ENCODE assay signal across 27 cellular contexts in the genomic region with DNA sequence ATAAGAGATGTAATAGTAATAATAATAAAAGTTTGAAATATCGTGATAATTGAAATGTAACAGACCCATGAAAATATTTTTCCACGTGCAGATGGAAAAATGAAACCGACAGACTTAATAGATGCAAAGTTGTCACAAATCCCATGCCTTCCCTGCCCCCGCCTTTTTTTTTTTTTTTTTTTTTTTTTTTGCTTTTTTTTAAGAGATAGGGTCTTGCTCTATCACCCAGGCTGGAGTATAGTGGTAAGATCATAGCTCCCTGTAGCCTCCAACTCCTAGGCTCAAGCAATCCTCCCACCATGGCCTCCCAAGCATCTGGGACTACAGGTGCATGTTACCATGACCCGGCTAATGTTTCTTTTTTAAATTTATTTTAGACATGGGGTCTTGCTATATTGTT.
"Had no signal": no experiment of that assay in that cellular context is flagged by ENCODE, and none has a peak within 500 bp of the region (broad histone marks: within the 10 kb centered on the region; RNA-seq: fewer than 3 reads in every experiment).

No MANE protein-coding gene starts in this region.

- FAIRE-seq: urothelium cell line had no signal

- H3K4me1 ChIP-seq: tibial nerve, uterus had no signal

- DNase-seq: stimulated activated CD4-positive, alpha-beta T cell treated with anti-CD3 and anti-CD28 coated beads, Interleukin-2, amount 100 ng/mL, for 48 hours; stimulated activated CD4-positive, alpha-beta T cell treated with anti-CD3 and anti-CD28 coated beads, Interleukin-4, amount 100 ng/mL, for 1 hour; stimulated activated CD4-positive, alpha-beta T cell treated with anti-CD3 and anti-CD28 coated beads, Interleukin-4, amount 100 ng/mL, for 24 hours; stimulated activated CD4-positive, alpha-beta T cell treated with anti-CD3 and anti-CD28 coated beads, Interleukin-4, amount 100 ng/mL, for 4 hours; stimulated activated CD8-positive, alpha-beta memory T cell treated with anti-CD3 and anti-CD28 coated beads, Interleukin-4, amount 100 ng/mL, for 48 hours; stimulated activated naive B cell treated with anti-CD40 and anti-IgM and Interleukin-4, amounts not matched to agents 10 μg/mL and 1 μg/mL and 100 μg/mL, for 72 hours; stimulated activated naive CD4-positive, alpha-beta T cell; stimulated activated naive CD4-positive, alpha-beta T cell treated with Interleukin-2 at 50 U/mL for 16 hours; stimulated activated naive CD8-positive, alpha-beta T cell treated with anti-CD3 and anti-CD28 coated beads, Interleukin-15, amount 100 ng/mL, for 72 hours; stimulated activated naive CD8-positive, alpha-beta T cell treated with anti-CD3 and anti-CD28 coated beads, Interleukin-15, Interleukin-2, amounts not matched to agents 100 U/mL and 50 U/mL, for 24 hours; stomach; substantia nigra; testis; thyroid gland; tibial artery; transverse colon; trophoblast cell; upper lobe of left lung; upper lobe of right lung; uterus had no signal

- ATAC-seq: stimulated activated effector memory CD8-positive, alpha-beta T cell treated with anti-CD3 and anti-CD28 coated beads, Interleukin-12 subunit alpha, Interleukin-12 subunit beta, amount 100 ng/mL, for 72 hours; stimulated activated memory B cell treated with anti-CD40 and anti-IgM and Interleukin-4, amounts not matched to agents 10 μg/mL and 1 μg/mL and 100 μg/mL, for 72 hours; stimulated activated naive B cell treated with anti-CD40 and anti-IgM and Interleukin-4, amounts not matched to agents 10 μg/mL and 1 μg/mL and 100 μg/mL, for 72 hours; stimulated activated naive CD8-positive, alpha-beta T cell treated with anti-CD3 and anti-CD28 coated beads, Interleukin-15, amount 100 ng/mL, for 72 hours; stimulated activated naive CD8-positive, alpha-beta T cell treated with anti-CD3 and anti-CD28 coated beads, Interleukin-15, Interleukin-2, amounts not matched to agents 100 U/mL and 50 U/mL, for 24 hours; upper lobe of right lung had no signal

- H3K27ac ChIP-seq: suprapubic skin, testis, thoracic aorta, thyroid gland, tibial artery, tibial nerve, transverse colon, upper lobe of right lung, uterus, vagina had no signal

- H3K36me3 ChIP-seq: suprapubic skin, thoracic aorta, thyroid gland, tibial artery, tibial nerve, transverse colon, upper lobe of left lung, upper lobe of right lung, uterus, vagina had no signal

- H3K27me3 ChIP-seq: stomach, suprapubic skin, testis, thyroid gland, tibial artery, tibial nerve, transverse colon, upper lobe of left lung, upper lobe of right lung, uterus, vagina had no signal

- H3K9me3 ChIP-seq: stomach, suprapubic skin, testis, thoracic aorta, thyroid gland, transverse colon, upper lobe of left lung, uterus, vagina had no signal

- H3K4me3 ChIP-seq: stomach, suprapubic skin, testis, thoracic aorta, thyroid gland, tibial artery, tibial nerve, transverse colon, upper lobe of left lung, upper lobe of right lung, uterus, vagina had no signal
